Comparison of ENCODE assay signal across 8 cellular contexts in the genomic region with DNA sequence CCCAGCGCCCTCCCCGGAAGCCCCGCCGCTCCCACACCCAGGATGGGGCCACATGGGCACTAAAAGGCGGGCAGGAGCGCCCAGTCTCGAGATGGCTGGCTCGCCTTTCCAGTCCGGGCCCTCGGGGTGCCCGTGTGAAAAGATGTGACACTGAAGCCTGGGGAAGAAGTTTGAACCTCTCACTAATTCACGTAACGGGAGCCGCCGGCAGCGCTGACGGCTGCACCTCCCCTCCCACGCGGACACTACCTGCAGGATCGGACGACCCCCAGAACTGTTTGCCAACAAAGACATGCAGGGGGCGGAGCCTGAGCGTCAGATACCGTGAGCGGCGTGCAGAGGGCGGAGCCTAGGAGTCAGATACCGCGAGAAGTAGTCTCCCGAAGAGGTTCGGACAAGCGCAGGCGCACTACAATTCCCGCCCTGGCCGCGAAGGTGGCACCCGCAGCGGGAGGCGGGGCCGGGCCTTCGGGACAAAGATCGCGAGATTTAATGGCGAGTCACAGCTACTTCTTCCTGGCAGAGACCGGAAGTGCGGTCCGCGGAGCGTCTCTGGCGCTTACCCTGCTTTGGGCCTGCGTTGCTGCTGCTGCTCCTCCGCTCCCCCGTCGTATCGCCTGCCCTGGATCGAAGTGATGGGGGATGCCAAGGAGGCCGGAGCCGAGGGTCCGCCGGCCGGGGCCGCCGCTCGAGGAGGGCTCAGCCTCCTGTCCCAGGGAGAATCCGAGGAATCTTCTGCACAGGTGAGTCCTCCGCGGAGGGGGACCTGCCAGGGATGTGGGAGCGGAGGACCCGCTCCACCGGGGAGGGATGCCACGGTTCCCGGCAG. TPM values are rescaled to one million over a fixed set of nuclear protein-coding genes. Genes with fewer than 3 reads are reported as not detected.
A peak's percentile ranks its signal among the peaks of the same experiment; 100 is the strongest.
DNase-seq lines count a peak whose midpoint lies in the region; ATAC-seq and TF ChIP-seq lines count a peak whose summit lies in the region.

A gene with protein sequence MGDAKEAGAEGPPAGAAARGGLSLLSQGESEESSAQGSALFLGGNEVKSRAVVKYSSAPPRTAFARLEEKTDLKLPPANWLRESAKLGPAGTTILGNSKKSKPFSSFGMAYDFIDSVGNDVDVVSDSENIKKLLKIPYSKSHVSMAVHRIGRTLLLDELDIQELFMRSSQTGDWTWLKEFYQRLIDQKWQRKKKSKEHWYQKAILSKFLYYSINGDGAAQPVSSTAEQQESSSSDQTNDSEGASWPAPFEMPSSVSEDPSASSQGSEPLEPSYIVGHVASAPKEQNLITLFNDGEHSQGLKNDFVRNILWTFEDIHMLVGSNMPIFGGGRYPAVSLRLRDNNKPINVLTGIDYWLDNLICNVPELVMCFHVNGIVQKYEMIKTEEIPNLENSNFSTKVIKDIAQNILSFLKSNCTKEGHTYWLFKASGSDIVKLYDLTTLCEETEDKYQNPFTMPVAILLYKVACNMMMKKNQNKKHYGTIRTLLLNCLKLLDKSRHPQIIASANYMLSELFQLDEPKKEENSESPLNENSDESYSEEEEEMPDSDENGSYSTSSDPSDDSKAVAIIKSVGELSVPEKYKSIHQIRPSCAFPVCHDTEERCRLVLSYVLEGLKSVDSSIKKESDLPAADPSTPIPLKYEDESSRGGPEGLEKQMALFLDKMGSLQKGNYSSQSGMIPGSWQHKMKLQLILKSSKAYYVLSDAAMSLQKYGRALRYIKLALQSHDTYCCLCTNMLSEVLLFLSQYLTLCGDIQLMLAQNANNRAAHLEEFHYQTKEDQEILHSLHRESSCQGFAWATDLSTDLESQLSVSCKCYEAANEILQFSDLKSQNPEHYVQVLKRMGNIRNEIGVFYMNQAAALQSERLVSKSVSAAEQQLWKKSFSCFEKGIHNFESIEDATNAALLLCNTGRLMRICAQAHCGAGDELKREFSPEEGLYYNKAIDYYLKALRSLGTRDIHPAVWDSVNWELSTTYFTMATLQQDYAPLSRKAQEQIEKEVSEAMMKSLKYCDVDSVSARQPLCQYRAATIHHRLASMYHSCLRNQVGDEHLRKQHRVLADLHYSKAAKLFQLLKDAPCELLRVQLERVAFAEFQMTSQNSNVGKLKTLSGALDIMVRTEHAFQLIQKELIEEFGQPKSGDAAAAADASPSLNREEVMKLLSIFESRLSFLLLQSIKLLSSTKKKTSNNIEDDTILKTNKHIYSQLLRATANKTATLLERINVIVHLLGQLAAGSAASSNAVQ (plus strand): TSS at position 537 of the 829 bp plus-strand sequence. CDS start 99 bp downstream, at position 636.

- H3K4me1 ChIP-seq in ACC112 (ENCODE audit: control insufficient read depth, insufficient read depth, low read length, unreplicated experiment), result peaks cover 16% of the 10 kb centered on the region
- no peaks in the 10 kb centered on the region for H3K4me1 ChIP-seq in breast epithelium
- H3K4me1 ChIP-seq in iPS-20b (ENCODE audit: insufficient read depth, low read length), result 0 out of 2 replicates have a peak, but pooled peaks cover 3% of the 10 kb centered on the region

- H3K9ac ChIP-seq in iPS-20b (ENCODE audit: low read depth, low read length), result peak within 1 kb of the TSS; percentile 96

- DNase-seq in NCI-H2196 treated with DMSO at 0.1 percent for 48 hours (lab: John Stamatoyannopoulos, UW; ENCODE audit: unreplicated experiment) (peak; percentile 83), breast epithelium (ENCODE audit: low spot score in 2 of 2) (peak; percentile 99)

- H3K9me3 ChIP-seq in breast epithelium (no peaks in the 10 kb centered on the region), iPS-20b (ENCODE audit: insufficient read depth, low read depth, low read length) (no peaks in the 10 kb centered on the region)

- peak; percentile 89 for ATAC-seq in GM18870 (IDR thresholded peaks at IDR 0.05; ENCODE audit: unreplicated experiment)
- peak; percentile 93 for ATAC-seq in HG03135 (IDR thresholded peaks at IDR 0.05; ENCODE audit: unreplicated experiment)

- H3K27me3 ChIP-seq in ACC112 (ENCODE audit: insufficient read depth, low read length), result no peaks in the 10 kb centered on the region
- no peaks in the 10 kb centered on the region for H3K27me3 ChIP-seq in breast epithelium
- no peaks in the 10 kb centered on the region for H3K27me3 ChIP-seq in iPS-20b (ENCODE audit: insufficient read depth, low read length)

- peak within 1 kb of the TSS; percentile 92 for H2AFZ ChIP-seq in ACC112 (ENCODE audit: low read length, unreplicated experiment)

- H3K36me3 ChIP-seq in ACC112 (ENCODE audit: insufficient read depth, low read length), result peaks cover 31% of the 10 kb centered on the region
- H3K36me3 ChIP-seq in breast epithelium, result no peaks in the 10 kb centered on the region
- peaks cover 33% of the 10 kb centered on the region for H3K36me3 ChIP-seq in iPS-20b (ENCODE audit: insufficient read depth, low read depth, low read length)

- intact Hi-C loops in breast epithelium (cut with DNase I; ENCODE audit: low total_unique reads), result no loop called here

- peak within 1 kb of the TSS; percentile 94 for H3K4me3 ChIP-seq in ACC112 (ENCODE audit: low read depth, low read length)
- H3K4me3 ChIP-seq in breast epithelium, result peak within 1 kb of the TSS; percentile 85 to 89 (median 86)
- H3K4me3 ChIP-seq in iPS-20b (ENCODE audit: low read length), result peak within 1 kb of the TSS; percentile 96
- H3K4me3 ChIP-seq in skin epidermis, result peak within 1 kb of the TSS; percentile 65 to 94 (median 88)

- peaks cover 27% of the 10 kb centered on the region for H3K79me2 ChIP-seq in ACC112 (ENCODE audit: control insufficient read depth, insufficient read depth, low read length, unreplicated experiment)

- peak; percentile 71 for TF ChIP-seq POLR2A in breast epithelium (IDR thresholded peaks at IDR 0.05)

- H3K27ac ChIP-seq in ACC112 (ENCODE audit: low read depth, low read length) (peak within 1 kb of the TSS; percentile 66), VCaP (peak within 1 kb of the TSS; percentile 88), breast epithelium (peak within 1 kb of the TSS; percentile 91 to 92), iPS-20b (ENCODE audit: low read length) (peak within 1 kb of the TSS; percentile 52), skin epidermis (peak within 1 kb of the TSS; percentile 65 to 98 (median 94))

- no peak for TF ChIP-seq CTCF in VCaP (conservative IDR thresholded peaks at IDR 0.05)
- no peak for TF ChIP-seq CTCF in breast epithelium (IDR thresholded peaks at IDR 0.05)

RNA-seq across cellular contexts. Expression of the gene that starts here (rescaled TPM):
- total RNA-seq in breast epithelium, result 10 to 100 TPM; 23.8 to 37.3 (median 35.1) TPM

Comparison
In these comparisons a context has a peak if more than half of its experiments do, and no peak if none do; other contexts are left out.
1. Peak in every context shown above with its lines: DNase-seq, ATAC-seq, H3K4me3 ChIP-seq and H3K27ac ChIP-seq.